In genomic region chr20:12847862-12848261, GRCh38 we compare ENCODE assay signal across 17 cellular contexts.
DNase-seq lines count a peak whose midpoint lies in the region; ATAC-seq and TF ChIP-seq lines count a peak whose summit lies in the region.
"Had no signal": no experiment of that assay in that cellular context is flagged by ENCODE, and none has a peak within 500 bp of the region (broad histone marks: within the 10 kb centered on the region; RNA-seq: fewer than 3 reads in every experiment).

No MANE protein-coding gene starts in this region.

- 0 to 15% methylated on average over 2 of the region's 2 CpGs for WGBS in gastroesophageal sphincter (ENCODE audit: low coverage in 1 of 2), 2 donors

- no peak overlapping the region for H3K9ac ChIP-seq in adipocyte (ENCODE audit: low read length)
- H3K9ac ChIP-seq: parathyroid adenoma had no signal

- CTCF ChIA-PET in CD4-positive, alpha-beta memory T cell (lab: Charles Lee; ENCODE audit: partially characterized antibody) = no interaction called here

- H3K27me3 Mint-ChIP-seq in CD4-positive, alpha-beta memory T cell = no peaks in the 10 kb centered on the region

- H3K4me3 ChIP-seq in adipocyte (ENCODE audit: low read length) (no peak overlapping the region), gastroesophageal sphincter (no peak overlapping the region)
- no peak overlapping the region for H3K4me3 ChIP-seq in CD4-positive, alpha-beta memory T cell (ENCODE audit: low read length in 2 of 2)

- H3K27ac ChIP-seq in CD4-positive, alpha-beta memory T cell (ENCODE audit: low read depth, low read length) = no peak overlapping the region
- no peak overlapping the region for H3K27ac ChIP-seq in gastroesophageal sphincter
- H3K27ac ChIP-seq: parathyroid adenoma had no signal

- no peaks in the 10 kb centered on the region for H3K4me1 ChIP-seq in adipocyte (ENCODE audit: control insufficient read depth, insufficient read depth, low read length)
- H3K4me1 ChIP-seq in CD4-positive, alpha-beta memory T cell (ENCODE audit: insufficient read depth, low read length) = no peaks in the 10 kb centered on the region
- H3K4me1 ChIP-seq in gastroesophageal sphincter = no peaks in the 10 kb centered on the region
- H3K4me1 ChIP-seq: parathyroid adenoma had no signal

- no peak for TF ChIP-seq CTCF in gastroesophageal sphincter (IDR thresholded peaks at IDR 0.05)

- no peaks in the 10 kb centered on the region for H3K36me3 Mint-ChIP-seq in CD4-positive, alpha-beta memory T cell
- H3K36me3 Mint-ChIP-seq: immature natural killer cell had no signal

- H3K9me3 ChIP-seq in adipocyte (ENCODE audit: control insufficient read depth, low read length) = no peaks in the 10 kb centered on the region
- H3K9me3 ChIP-seq in CD4-positive, alpha-beta memory T cell (ENCODE audit: control insufficient read depth in 1 of 2, low read length in 2 of 2) = no peaks in the 10 kb centered on the region
- no peaks in the 10 kb centered on the region for H3K9me3 ChIP-seq in gastroesophageal sphincter

- H3K4me1 Mint-ChIP-seq in CD4-positive, alpha-beta memory T cell = no peaks in the 10 kb centered on the region
- H3K4me1 Mint-ChIP-seq: activated T-helper 17 cell treated with anti-CD3 and anti-CD28 coated beads, Interleukin-2, amount 50 U/mL, for 72 hours; immature natural killer cell had no signal

- no peak for TF ChIP-seq EP300 in gastroesophageal sphincter (IDR thresholded peaks at IDR 0.05)

- H3K27ac Mint-ChIP-seq in CD4-positive, alpha-beta memory T cell = no peak overlapping the region
- H3K27ac Mint-ChIP-seq: activated T-helper 17 cell treated with anti-CD3 and anti-CD28 coated beads, Interleukin-2, amount 50 U/mL, for 72 hours; H9; immature natural killer cell had no signal

- ATAC-seq in HG03196 (IDR thresholded peaks at IDR 0.05; ENCODE audit: unreplicated experiment) (no peak), GM21390 (IDR thresholded peaks at IDR 0.05; ENCODE audit: unreplicated experiment) (no peak), gastroesophageal sphincter (no peak)
- ATAC-seq: activated T-helper 17 cell treated with anti-CD3 and anti-CD28 coated beads, Interleukin-2, amount 50 U/mL, for 72 hours; Right ventricle myocardium inferior had no signal

- H3K27me3 ChIP-seq in adipocyte (replicated peaks; ENCODE audit: control insufficient read depth, insufficient read depth, low read length) (no peaks in the 10 kb centered on the region), gastroesophageal sphincter (no peaks in the 10 kb centered on the region)
- no peaks in the 10 kb centered on the region for H3K27me3 ChIP-seq in CD4-positive, alpha-beta memory T cell (ENCODE audit: insufficient read depth, low read length)

- POLR2A ChIA-PET in CD4-positive, alpha-beta memory T cell (lab: Charles Lee; ENCODE audit: partially characterized antibody) = no interaction called here

- no peak for TF ChIP-seq POLR2A in gastroesophageal sphincter (IDR thresholded peaks at IDR 0.05)

- DNase-seq in A172 (ENCODE audit: low spot score) (peak; percentile 2), M059J (ENCODE audit: low read depth) (peak; percentile 16), adipocyte (ENCODE audit: low read depth) (peak; percentile 8), iPS-NIHi11 (ENCODE audit: low spot score) (peak; percentile 12)
- DNase-seq in CD4-positive, alpha-beta memory T cell = no peak
- DNase-seq: activated CD4-positive, alpha-beta T cell treated with anti-CD3 and anti-CD28 coated beads, Interleukin-2, amount 50 U/mL, for 4 hours; Calu3; H9; immature natural killer cell; NCI-H2029 treated with DMSO at 0.1 percent for 48 hours; NCI-H748 treated with DMSO at 0.1 percent for 48 hours had no signal

- no peak overlapping the region for H3K4me3 Mint-ChIP-seq in CD4-positive, alpha-beta memory T cell
- H3K4me3 Mint-ChIP-seq: activated T-helper 17 cell treated with anti-CD3 and anti-CD28 coated beads, Interleukin-2, amount 50 U/mL, for 72 hours; H9; immature natural killer cell had no signal

- intact Hi-C loops in CD4-positive, alpha-beta memory T cell (cut with micrococcal nuclease) = no loop called here

- peaks cover 0 to 8% (median under 1%) of the 10 kb centered on the region in 8 donors for H3K9me3 Mint-ChIP-seq in CD4-positive, alpha-beta memory T cell
- H3K9me3 Mint-ChIP-seq: H9 had no signal

- H3K36me3 ChIP-seq in adipocyte (ENCODE audit: control insufficient read depth, insufficient read depth, low read length, severe bottlenecking) (no peaks in the 10 kb centered on the region), gastroesophageal sphincter (no peaks in the 10 kb centered on the region)
- no peaks in the 10 kb centered on the region for H3K36me3 ChIP-seq in CD4-positive, alpha-beta memory T cell (ENCODE audit: insufficient read depth, low read length)

Comparison
In these comparisons a context has a peak if more than half of its experiments do, and no peak if none do; other contexts are left out.
1. DNase-seq: peak in A172 (single experiment), M059J (single experiment), adipocyte (single experiment) and iPS-NIHi11 (single experiment); none in CD4-positive, alpha-beta memory T cell (0 of 5).